Comparison of ENCODE assay signal across 10 cellular contexts in genomic region chr4:108135549-108136209, GRCh38.
DNase-seq lines count a peak whose midpoint lies in the region; ATAC-seq and TF ChIP-seq lines count a peak whose summit lies in the region.
"Had no signal": no experiment of that assay in that cellular context is flagged by ENCODE, and none has a peak within 500 bp of the region (broad histone marks: within the 10 kb centered on the region; RNA-seq: fewer than 3 reads in every experiment).

No MANE protein-coding gene starts in this region.

- DNase-seq in NCI-H345 (lab: John Stamatoyannopoulos, UW), result peak; percentile 72
- peak; percentile 82 for DNase-seq in ecto neural progenitor cell (ENCODE audit: low spot score)
- DNase-seq in superior temporal gyrus (ENCODE audit: extremely low spot score), result no peak
- no peak for DNase-seq in kidney glomerular epithelial cell (lab: John Stamatoyannopoulos, UW)
- DNase-seq in foreskin fibroblast, result no peak
- DNase-seq: activated B cell treated with CpG ODN at 0.5 μM for 24 hours, nucleus accumbens had no signal

- ATAC-seq in GM18511 (IDR thresholded peaks at IDR 0.05; ENCODE audit: unreplicated experiment) (peak; percentile 51), GM19452 (IDR thresholded peaks at IDR 0.05; ENCODE audit: unreplicated experiment) (no peak)

- peak overlapping the region; percentile 25; the same call in 1 of the 2 replicates for H3K27ac ChIP-seq in C4-2B

- no peak; the same call in 1 of the 2 replicates for TF ChIP-seq CTCF in C4-2B (conservative IDR thresholded peaks at IDR 0.05)
- TF ChIP-seq CTCF in foreskin fibroblast (IDR thresholded peaks at IDR 0.05; ENCODE audit: low read depth, low read length), result no peak

- H3K4me3 ChIP-seq in foreskin fibroblast (ENCODE audit: low read depth in 1 of 2, low read length in 2 of 2), result no peak overlapping the region

Comparison
In these comparisons a context has a peak if more than half of its experiments do, and no peak if none do; other contexts are left out.
1. DNase-seq: peak in NCI-H345 (single experiment) and ecto neural progenitor cell (single experiment); none in superior temporal gyrus (single experiment), kidney glomerular epithelial cell (single experiment) and foreskin fibroblast (0 of 2).